ENCODE assay signal across 9 cellular contexts in the genomic region with DNA sequence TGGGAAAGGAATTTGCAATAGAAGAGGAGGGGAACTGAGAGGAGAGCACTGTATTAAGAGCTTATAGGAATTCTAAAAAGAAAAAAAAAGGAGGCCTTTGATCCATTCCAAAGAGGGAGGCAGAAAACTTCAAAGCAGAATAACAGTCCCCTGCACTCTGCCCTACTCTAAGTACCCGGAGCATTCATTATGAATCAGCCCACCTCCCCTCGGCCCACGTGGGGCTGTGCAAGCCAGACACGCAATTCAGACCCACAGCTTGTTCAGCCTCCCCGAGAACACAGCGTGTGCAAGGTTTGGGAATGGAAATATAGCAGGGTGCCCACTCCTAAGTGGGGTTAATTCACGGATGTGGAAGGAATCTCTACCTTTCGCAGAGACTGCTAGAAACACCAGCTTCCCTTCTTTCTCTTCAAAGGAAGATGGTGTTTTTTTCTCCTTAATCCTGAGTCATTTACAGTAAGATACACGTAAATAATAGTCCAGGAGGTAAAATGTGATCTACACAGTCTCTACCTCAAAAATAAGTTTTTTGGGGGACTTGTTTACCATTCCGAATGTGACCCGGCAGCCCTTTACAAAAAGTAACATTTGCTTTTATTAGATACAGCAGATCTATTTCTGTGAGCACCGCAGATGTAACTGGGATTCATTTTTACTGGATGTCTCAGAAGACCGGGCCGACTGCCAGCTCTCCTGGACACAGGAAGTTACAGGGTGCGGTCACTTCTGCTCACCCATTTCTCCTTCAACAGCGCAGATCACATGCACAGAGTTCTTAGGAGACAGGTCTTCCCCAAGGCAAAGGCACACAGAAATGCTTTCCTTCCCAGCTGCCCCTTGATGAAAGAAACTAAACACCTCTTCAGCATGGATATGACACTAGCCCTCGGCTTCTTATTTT.
DNase-seq lines count a peak whose midpoint lies in the region; ATAC-seq and TF ChIP-seq lines count a peak whose summit lies in the region.
"Had no signal": no experiment of that assay in that cellular context is flagged by ENCODE, and none has a peak within 500 bp of the region (broad histone marks: within the 10 kb centered on the region; RNA-seq: fewer than 3 reads in every experiment).

No MANE protein-coding gene starts in this region.

- intact Hi-C loops in Calu3 (cut with micrococcal nuclease; ENCODE audit: unreplicated experiment) (no loop called here), ovary (cut with DNase I) (no loop called here)

- no peaks in the 10 kb centered on the region for H3K36me3 ChIP-seq in ovary

- BruUV-seq in Calu3 (replicated peaks; lab: Mats Ljungman, UMichigan), result no TSS peak

- DNase-seq in Calu3, result peak; percentile 49
- DNase-seq in RPMI8226, result peak; percentile 55
- DNase-seq in fibroblast of the aortic adventitia (ENCODE audit: low read depth), result peak; percentile 96
- peak; percentile 49 to 78 (median 58) for DNase-seq in ovary
- DNase-seq in activated CD8-positive, alpha-beta memory T cell treated with anti-CD3 and anti-CD28 coated beads, Interleukin-2, amount 10 ng/mL, durations not matched to agents 7 days and 5 days, result no peak
- DNase-seq in NOMO-1 treated with dmso at 0.1 percent for 144 hours (lab: John Stamatoyannopoulos, UW; ENCODE audit: unreplicated experiment), result no peak

- TF ChIP-seq POLR2A in ovary (IDR thresholded peaks at IDR 0.05), result no peak

- no peak for TF ChIP-seq EP300 in ovary (IDR thresholded peaks at IDR 0.05)

- WGBS in ovary, 3 donors, result 8 to 21% (median 12%) methylated on average over 17 of the region's 17 CpGs

- no peaks in the 10 kb centered on the region for H3K27me3 ChIP-seq in ovary

- no peaks in the 10 kb centered on the region for H3K9me3 ChIP-seq in ovary

- H3K4me3 Mint-ChIP-seq in Calu3 (ENCODE audit: low read depth, unreplicated experiment), result no peak overlapping the region
- no peak overlapping the region for H3K4me3 Mint-ChIP-seq in activated CD8-positive, alpha-beta memory T cell treated with anti-CD3 and anti-CD28 coated beads, Interleukin-2, amount 10 ng/mL, durations not matched to agents 7 days and 5 days
- H3K4me3 Mint-ChIP-seq: T-helper 1 cell treated with Interleukin-12 subunit alpha and Interleukin-12 subunit beta and Interleukin-4 antibody, amounts not matched to agents 30 μg/mL and 1 μg/mL, for 36 hours had no signal

- H3K27me3 Mint-ChIP-seq in Calu3 (ENCODE audit: unreplicated experiment), result no peaks in the 10 kb centered on the region
- peaks cover 7% of the 10 kb centered on the region for H3K27me3 Mint-ChIP-seq in activated CD8-positive, alpha-beta memory T cell treated with anti-CD3 and anti-CD28 coated beads, Interleukin-2, amount 10 ng/mL, durations not matched to agents 7 days and 5 days

- peaks cover 8% of the 10 kb centered on the region for H3K4me1 Mint-ChIP-seq in Calu3 (ENCODE audit: low read depth, unreplicated experiment)
- H3K4me1 Mint-ChIP-seq in activated CD8-positive, alpha-beta memory T cell treated with anti-CD3 and anti-CD28 coated beads, Interleukin-2, amount 10 ng/mL, durations not matched to agents 7 days and 5 days, result no peaks in the 10 kb centered on the region

- no peaks in the 10 kb centered on the region for H3K36me3 Mint-ChIP-seq in Calu3 (ENCODE audit: insufficient read depth, unreplicated experiment)
- H3K36me3 Mint-ChIP-seq in activated CD8-positive, alpha-beta memory T cell treated with anti-CD3 and anti-CD28 coated beads, Interleukin-2, amount 10 ng/mL, durations not matched to agents 7 days and 5 days, result no peaks in the 10 kb centered on the region

- no peak overlapping the region for H3K27ac ChIP-seq in ovary

- CTCF ChIA-PET in Calu3 (lab: Charles Lee), result interaction anchor here (0.6 kb wide), 2 partner anchors 39 to 1363 kb away, joined by 4 to 7 read pairs; no protein-coding TSS in a partner anchor
- CTCF ChIA-PET in activated CD8-positive, alpha-beta memory T cell treated with anti-CD3 and anti-CD28 coated beads, Interleukin-2, amount 10 ng/mL, durations not matched to agents 7 days and 5 days (lab: Charles Lee), result interaction anchor here (0.9 to 1.1 kb wide), 2 partner anchors 39 to 241 kb away, joined by 3 to 4 read pairs; no protein-coding TSS in a partner anchor

- H3K4me1 ChIP-seq in ovary (ENCODE audit: insufficient read depth), result peaks cover 8% of the 10 kb centered on the region

- ATAC-seq in GM21717 (IDR thresholded peaks at IDR 0.05; ENCODE audit: unreplicated experiment) (no peak), HG03045 (IDR thresholded peaks at IDR 0.05; ENCODE audit: unreplicated experiment) (no peak)
- ATAC-seq in activated CD8-positive, alpha-beta memory T cell treated with anti-CD3 and anti-CD28 coated beads, Interleukin-2, amount 10 ng/mL, durations not matched to agents 7 days and 5 days, result no peak

- TF ChIP-seq CTCF in Calu3 (IDR thresholded peaks at IDR 0.05; ENCODE audit: unreplicated experiment), result no peak
- TF ChIP-seq CTCF in fibroblast of the aortic adventitia (IDR thresholded peaks at IDR 0.05; ENCODE audit: insufficient read depth, low read length), result no peak
- TF ChIP-seq CTCF in ovary (IDR thresholded peaks at IDR 0.05), result no peak

- H3K4me3 ChIP-seq in fibroblast of the aortic adventitia (ENCODE audit: low read depth, low read length) (no peak overlapping the region), ovary (no peak overlapping the region)

- no peak overlapping the region for H3K27ac Mint-ChIP-seq in Calu3 (ENCODE audit: unreplicated experiment)
- H3K27ac Mint-ChIP-seq in activated CD8-positive, alpha-beta memory T cell treated with anti-CD3 and anti-CD28 coated beads, Interleukin-2, amount 10 ng/mL, durations not matched to agents 7 days and 5 days, result no peak overlapping the region
- H3K27ac Mint-ChIP-seq: T-helper 1 cell treated with Interleukin-12 subunit alpha and Interleukin-12 subunit beta and Interleukin-4 antibody, amounts not matched to agents 30 μg/mL and 1 μg/mL, for 36 hours had no signal

- peaks cover 7% of the 10 kb centered on the region for H3K9me3 Mint-ChIP-seq in Calu3 (ENCODE audit: low read depth, unreplicated experiment)
- no peaks in the 10 kb centered on the region for H3K9me3 Mint-ChIP-seq in activated CD8-positive, alpha-beta memory T cell treated with anti-CD3 and anti-CD28 coated beads, Interleukin-2, amount 10 ng/mL, durations not matched to agents 7 days and 5 days (ENCODE audit: low read depth)

Comparison
In these comparisons a context has a peak if more than half of its experiments do, and no peak if none do; other contexts are left out.
1. DNase-seq: peak in Calu3 (single experiment), RPMI8226 (single experiment), fibroblast of the aortic adventitia (single experiment) and ovary (5 of 5); none in activated CD8-positive, alpha-beta memory T cell treated with anti-CD3 and anti-CD28 coated beads, Interleukin-2, amount 10 ng/mL, durations not matched to agents 7 days and 5 days (single experiment) and NOMO-1 treated with dmso at 0.1 percent for 144 hours (single experiment).